In the genomic region with DNA sequence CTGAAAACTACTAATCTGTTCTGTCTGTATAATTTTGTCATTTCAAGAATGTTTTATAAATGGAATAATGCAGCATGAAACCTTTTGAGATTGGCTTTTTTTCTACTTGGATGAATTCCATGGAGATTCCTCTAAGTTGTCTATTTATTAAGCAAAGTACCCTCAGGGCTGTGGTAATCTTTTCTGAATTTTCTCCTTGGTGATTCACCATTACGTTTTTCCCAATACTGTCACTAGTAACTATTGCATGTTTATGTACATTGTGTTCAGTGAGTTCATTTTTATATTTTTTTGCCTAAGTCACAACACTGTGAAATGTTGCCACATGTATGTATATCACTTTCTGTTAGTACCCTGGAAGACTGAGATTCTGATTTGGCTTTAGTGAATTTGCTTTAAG, we compare ENCODE assay signal across 25 cellular contexts.
"Had no signal": no experiment of that assay in that cellular context is flagged by ENCODE, and none has a peak within 500 bp of the region (broad histone marks: within the 10 kb centered on the region; RNA-seq: fewer than 3 reads in every experiment).

No MANE protein-coding gene starts in this region.

- H3K4me3 Mint-ChIP-seq: activated T-helper 1 cell treated with anti-CD3 and anti-CD28 coated beads, Interleukin-12 subunit alpha, Interleukin-12 subunit beta, Interleukin-2, Interleukin-4 antibody, amounts not matched to agents 30 ng/mL and 10 ng/mL and 1 ng/mL, durations not matched to agents 14 hours and 24 hours and 36 hours; memory B cell; natural killer cell; stimulated activated naive B cell treated with anti-CD40 and anti-IgM and Interleukin-4, amounts not matched to agents 10 μg/mL and 1 μg/mL and 100 μg/mL, for 72 hours had no signal

- H3K27ac ChIP-seq: brain microvascular endothelial cell, gastroesophageal sphincter, hepatocyte, stomach, suprapubic skin, tibial artery, upper lobe of right lung, VCaP had no signal

- H3K9me3 Mint-ChIP-seq: activated T-helper 1 cell treated with anti-CD3 and anti-CD28 coated beads, Interleukin-12 subunit alpha, Interleukin-12 subunit beta, Interleukin-2, Interleukin-4 antibody, amounts not matched to agents 30 ng/mL and 10 ng/mL and 1 ng/mL, durations not matched to agents 14 hours and 24 hours and 36 hours; memory B cell; stimulated activated naive B cell treated with anti-CD40 and anti-IgM and Interleukin-4, amounts not matched to agents 10 μg/mL and 1 μg/mL and 100 μg/mL, for 72 hours had no signal

- H3K36me3 Mint-ChIP-seq: memory B cell; stimulated activated naive B cell treated with anti-CD40 and anti-IgM and Interleukin-4, amounts not matched to agents 10 μg/mL and 1 μg/mL and 100 μg/mL, for 72 hours had no signal

- ATAC-seq: esophagus mucosa; gastroesophageal sphincter; natural killer cell; right cardiac atrium; stimulated activated naive B cell treated with anti-CD40 and anti-IgM and Interleukin-4, amounts not matched to agents 10 μg/mL and 1 μg/mL and 100 μg/mL, for 72 hours; upper lobe of right lung had no signal

- H3K27me3 Mint-ChIP-seq: memory B cell; stimulated activated naive B cell treated with anti-CD40 and anti-IgM and Interleukin-4, amounts not matched to agents 10 μg/mL and 1 μg/mL and 100 μg/mL, for 72 hours had no signal

- H3K27ac Mint-ChIP-seq: activated T-helper 1 cell treated with anti-CD3 and anti-CD28 coated beads, Interleukin-12 subunit alpha, Interleukin-12 subunit beta, Interleukin-2, Interleukin-4 antibody, amounts not matched to agents 30 ng/mL and 10 ng/mL and 1 ng/mL, durations not matched to agents 14 hours and 24 hours and 36 hours; memory B cell; natural killer cell; stimulated activated naive B cell treated with anti-CD40 and anti-IgM and Interleukin-4, amounts not matched to agents 10 μg/mL and 1 μg/mL and 100 μg/mL, for 72 hours had no signal

- DNase-seq: activated CD4-positive, alpha-beta T cell treated with anti-CD3 and anti-CD28 coated beads for 4 hours; activated CD4-positive, alpha-beta T cell treated with anti-CD3 and anti-CD28 coated beads, Interleukin-2, amount 50 U/mL, for 4 hours; activated CD8-positive, alpha-beta memory T cell treated with anti-CD3 and anti-CD28 coated beads for 24 hours; activated effector memory CD4-positive, alpha-beta T cell treated with anti-CD3 and anti-CD28 coated beads, Interleukin-2, amount 50 U/mL, for 16 hours; activated naive CD4-positive, alpha-beta T cell treated with anti-CD3 and anti-CD28 coated beads, Interleukin-2, amount 50 U/mL, for 16 hours; activated T-cell treated with anti-CD3 and anti-CD28 coated beads, Interleukin-2, amount 50 U/mL, for 1 hour; amniotic stem cell; brain microvascular endothelial cell; central memory CD4-positive, alpha-beta T cell; natural killer cell; right cardiac atrium; stimulated activated CD4-positive, alpha-beta T cell treated with anti-CD3 and anti-CD28 coated beads, Interleukin-15, amount 100 ng/mL, for 24 hours; stimulated activated CD4-positive, alpha-beta T cell treated with anti-CD3 and anti-CD28 coated beads, Interleukin-2, amount 100 ng/mL, for 24 hours; stimulated activated naive B cell treated with anti-CD40 and anti-IgM and Interleukin-4, amounts not matched to agents 10 μg/mL and 1 μg/mL and 100 μg/mL, for 72 hours; stomach; T-helper 9 cell; tibial artery; upper lobe of right lung had no signal

- H3K4me1 Mint-ChIP-seq: memory B cell; natural killer cell; stimulated activated naive B cell treated with anti-CD40 and anti-IgM and Interleukin-4, amounts not matched to agents 10 μg/mL and 1 μg/mL and 100 μg/mL, for 72 hours had no signal
